Comparison of ENCODE assay signal across 14 cellular contexts in genomic region chr9:37916471-37917314, GRCh38. TPM values are rescaled to one million over a fixed set of nuclear protein-coding genes. Genes with fewer than 3 reads are reported as not detected.
A peak's percentile ranks its signal among the peaks of the same experiment; 100 is the strongest.
DNase-seq lines count a peak whose midpoint lies in the region; ATAC-seq and TF ChIP-seq lines count a peak whose summit lies in the region.
"Had no signal": no experiment of that assay in that cellular context is flagged by ENCODE, and none has a peak within 500 bp of the region (broad histone marks: within the 10 kb centered on the region; RNA-seq: fewer than 3 reads in every experiment).

No MANE protein-coding gene starts in this region.

- H3K9me3 ChIP-seq in left ventricle myocardium inferior (replicated peaks) = no peaks in the 10 kb centered on the region
- no peaks in the 10 kb centered on the region for H3K9me3 ChIP-seq in transverse colon
- no peaks in the 10 kb centered on the region for H3K9me3 ChIP-seq in ascending aorta
- H3K9me3 ChIP-seq: Caco-2, SJSA1 had no signal

- DNase-seq in NCI-H2107 treated with DMSO at 0.1 percent for 48 hours (lab: John Stamatoyannopoulos, UW; ENCODE audit: unreplicated experiment) = peak; percentile 17
- no peak for DNase-seq in NCI-H2107 (lab: John Stamatoyannopoulos, UW)
- no peak for DNase-seq in left ventricle myocardium inferior
- peak in 35 of 56 donors; percentile 23 to 76 (median 45) for DNase-seq in nucleus accumbens (lab: John Stamatoyannopoulos, UW)
- DNase-seq in transverse colon = no peak
- DNase-seq in left colon = no peak
- DNase-seq in SHP77 (lab: John Stamatoyannopoulos, UW) = no peak
- no peak for DNase-seq in ascending aorta (ENCODE audit: low spot score in 2 of 2)
- DNase-seq: activated naive CD8-positive, alpha-beta T cell treated with anti-CD3 and anti-CD28 coated beads, Interleukin-2, amount 50 U/mL, for 24 hours; Caco-2; effector memory CD8-positive, alpha-beta T cell; NCI-H1436 treated with DMSO at 0.1 percent for 48 hours; NCI-H82 had no signal

- H3K4me1 ChIP-seq in left ventricle myocardium inferior (peaks cover 56% of the 10 kb centered on the region), transverse colon (no peaks in the 10 kb centered on the region), ascending aorta (peaks cover 0 to 2% of the 10 kb centered on the region in 2 donors)

- no peak for TF ChIP-seq EP300 in transverse colon (IDR thresholded peaks at IDR 0.05; ENCODE audit: low read depth)

- intact Hi-C loops in left ventricle myocardium inferior (cut with micrococcal nuclease) (no loop called here), transverse colon (cut with DNase I; ENCODE audit: low total_unique reads) (loop anchor here (5.0 to 10.0 kb wide), 3 partner anchors 48 to 448 kb away; partner anchors contain the start of gene SHB), left colon (cut with DNase I, micrococcal nuclease) (loop anchor here in 1 of 2 donors (10.0 kb wide), 1 partner anchor 168 kb away; no protein-coding TSS in a partner anchor), ascending aorta (cut with DNase I) (no loop called here)

- H3K27ac ChIP-seq in left ventricle myocardium inferior (replicated peaks) (peak overlapping the region; percentile 87), transverse colon (peak overlapping the region; percentile 12 to 25 (median 21)), ascending aorta (peak overlapping the region in 1 of 2 donors; percentile 63)
- H3K27ac ChIP-seq: SJSA1 had no signal

- TF ChIP-seq POLR2A in transverse colon (IDR thresholded peaks at IDR 0.05) = no peak

- H3K4me3 ChIP-seq in left ventricle myocardium inferior (peak overlapping the region; percentile 27), transverse colon (no peak overlapping the region), ascending aorta (no peak overlapping the region)
- H3K4me3 ChIP-seq: SJSA1 had no signal

- H3K27me3 ChIP-seq in left ventricle myocardium inferior (ENCODE audit: low read depth) = no peaks in the 10 kb centered on the region
- H3K27me3 ChIP-seq in transverse colon = no peaks in the 10 kb centered on the region
- H3K27me3 ChIP-seq in ascending aorta = no peaks in the 10 kb centered on the region
- H3K27me3 ChIP-seq: SJSA1 had no signal

- in situ Hi-C loops in transverse colon (cut with MboI; ENCODE audit: low pct_ligation_motif_present in 1 of 4, low pct_unique_long_range_greater_than_20kb in 1 of 4, low sequenced_read_pairs in 3 of 4) = loop anchor here (10.0 to 25.0 kb wide), 7 partner anchors 146 to 496 kb away; partner anchors contain the start of genes FBXO10 (in 1 of the 4), IGFBPL1 (in 1 of the 4), POLR1E (in 1 of the 4) and SHB (in 1 of the 4)

- 84 to 91% methylated on average over 5 to 14 of the region's 18 CpGs for WGBS in transverse colon (ENCODE audit: low coverage in 1 of 2), 2 donors

- TF ChIP-seq CTCF in left ventricle myocardium inferior (IDR thresholded peaks at IDR 0.05; ENCODE audit: borderline replicate concordance) (no peak), transverse colon (IDR thresholded peaks at IDR 0.05) (no peak), ascending aorta (IDR thresholded peaks at IDR 0.05) (no peak)

- peaks cover 12% of the 10 kb centered on the region for H3K36me3 ChIP-seq in left ventricle myocardium inferior
- H3K36me3 ChIP-seq in transverse colon = no peaks in the 10 kb centered on the region
- peaks cover 18 to 21% of the 10 kb centered on the region in 2 donors for H3K36me3 ChIP-seq in ascending aorta

- ATAC-seq in left colon = no peak
- ATAC-seq: activated naive CD8-positive, alpha-beta T cell treated with anti-CD3 and anti-CD28 coated beads, Interleukin-2, amount 50 U/mL, for 24 hours; effector memory CD8-positive, alpha-beta T cell had no signal

RNA-seq across cellular contexts. Expression of gene SLC25A51, which starts 12.8 kb away (rescaled TPM):
- 21.4 TPM for total RNA-seq in left ventricle myocardium inferior
- total RNA-seq in transverse colon = 10 to 100 TPM; 15.7 to 30.0 (median 24.1) TPM
- total RNA-seq in left colon = 10 to 100 TPM; 19.8 to 23.4 TPM
- total RNA-seq in ascending aorta = 5.9 TPM

Comparison
In these comparisons a context has a peak if more than half of its experiments do, and no peak if none do; other contexts are left out.
1. DNase-seq: peak in NCI-H2107 treated with DMSO at 0.1 percent for 48 hours (single experiment) and nucleus accumbens (35 of 56); none in NCI-H2107 (single experiment), left ventricle myocardium inferior (single experiment), transverse colon (single experiment), left colon (0 of 2), SHP77 (0 of 2) and ascending aorta (0 of 2).